In the genomic region with DNA sequence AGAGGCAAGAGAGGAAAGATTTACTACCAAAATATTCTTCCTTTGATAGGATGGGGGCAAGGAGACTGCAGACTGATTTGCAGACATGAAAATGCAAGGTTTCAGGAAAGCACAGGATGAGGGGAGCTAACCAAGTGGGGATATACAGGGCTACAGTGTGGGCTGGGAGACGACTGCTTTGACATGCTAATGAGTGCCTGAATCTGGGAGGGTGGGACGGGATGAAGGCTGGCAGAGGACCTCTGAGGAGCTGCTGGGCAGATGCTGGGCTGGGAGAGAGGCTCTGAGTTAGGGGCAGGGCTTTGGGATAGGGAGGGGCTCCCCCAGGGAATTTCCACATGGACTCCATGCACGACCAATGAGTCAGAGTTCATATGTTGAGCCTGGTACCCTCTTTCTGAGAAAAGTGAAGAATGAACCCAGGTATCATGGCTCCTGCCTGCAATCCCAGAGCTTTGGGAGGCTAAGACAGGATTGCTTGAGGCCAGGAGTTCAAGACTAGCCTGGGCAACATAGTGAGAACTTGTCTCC, we compare ENCODE assay signal across 33 cellular contexts. TPM values are rescaled to one million over a fixed set of nuclear protein-coding genes. Genes with fewer than 3 reads are reported as not detected.
"Had no signal": no experiment of that assay in that cellular context is flagged by ENCODE, and none has a peak within 500 bp of the region (broad histone marks: within the 10 kb centered on the region; RNA-seq: fewer than 3 reads in every experiment).

No MANE protein-coding gene starts in this region.

- H3K9me3 ChIP-seq: gastrocnemius medialis, neutrophil, ovary, prostate gland, sigmoid colon, upper lobe of right lung had no signal

- H3K9me3 Mint-ChIP-seq: activated CD4-positive, alpha-beta memory T cell treated with anti-CD3 and anti-CD28 coated beads, Interleukin-2, amount 10 ng/mL, durations not matched to agents 7 days and 5 days; activated CD4-positive, alpha-beta T cell treated with anti-CD3 and anti-CD28 coated beads, Interleukin-2, amount 10 ng/mL, durations not matched to agents 7 days and 5 days; activated naive CD4-positive, alpha-beta T cell treated with anti-CD3 and anti-CD28 coated beads, Interleukin-2, amount 10 ng/mL, durations not matched to agents 7 days and 5 days; activated naive CD8-positive, alpha-beta T cell treated with anti-CD3 and anti-CD28 coated beads, Interleukin-2, amount 10 ng/mL, durations not matched to agents 7 days and 5 days; activated T-cell treated with anti-CD3 and anti-CD28 coated beads, Interleukin-2, amount 50 U/mL, for 24 hours; effector memory CD8-positive, alpha-beta T cell; mesothelial cell of epicardium; nephron progenitor cell; stimulated activated effector memory CD8-positive, alpha-beta T cell treated with anti-CD3 and anti-CD28 coated beads, Interleukin-12 subunit alpha, Interleukin-12 subunit beta, amount 100 ng/mL, for 72 hours; stimulated activated naive CD8-positive, alpha-beta T cell treated with anti-CD3 and anti-CD28 coated beads, Interleukin-15, Interleukin-2, amounts not matched to agents 100 ng/mL and 50 ng/mL, for 24 hours had no signal

- H3K4me1 Mint-ChIP-seq: activated CD4-positive, alpha-beta memory T cell treated with anti-CD3 and anti-CD28 coated beads, Interleukin-2, amount 10 ng/mL, durations not matched to agents 7 days and 5 days; activated CD4-positive, alpha-beta T cell treated with anti-CD3 and anti-CD28 coated beads, Interleukin-2, amount 10 ng/mL, durations not matched to agents 7 days and 5 days; activated naive CD4-positive, alpha-beta T cell treated with anti-CD3 and anti-CD28 coated beads, Interleukin-2, amount 10 ng/mL, durations not matched to agents 7 days and 5 days; activated naive CD8-positive, alpha-beta T cell treated with anti-CD3 and anti-CD28 coated beads, Interleukin-2, amount 10 ng/mL, durations not matched to agents 7 days and 5 days; mesothelial cell of epicardium had no signal

- H2AFZ ChIP-seq: hepatocyte had no signal

- H3K36me3 Mint-ChIP-seq: activated naive CD4-positive, alpha-beta T cell treated with anti-CD3 and anti-CD28 coated beads, Interleukin-2, amount 10 ng/mL, durations not matched to agents 7 days and 5 days; activated naive CD8-positive, alpha-beta T cell treated with anti-CD3 and anti-CD28 coated beads, Interleukin-2, amount 10 ng/mL, durations not matched to agents 7 days and 5 days; mesothelial cell of epicardium; stimulated activated effector memory CD8-positive, alpha-beta T cell treated with anti-CD3 and anti-CD28 coated beads, Interleukin-12 subunit alpha, Interleukin-12 subunit beta, amount 100 ng/mL, for 72 hours had no signal

- H3K4me3 ChIP-seq: coronary artery, gastrocnemius medialis, hepatocyte, ovary, prostate gland, sigmoid colon, upper lobe of right lung had no signal

- H3K4me3 Mint-ChIP-seq: activated CD4-positive, alpha-beta memory T cell treated with anti-CD3 and anti-CD28 coated beads, Interleukin-2, amount 10 ng/mL, durations not matched to agents 7 days and 5 days; activated CD4-positive, alpha-beta T cell treated with anti-CD3 and anti-CD28 coated beads, Interleukin-2, amount 10 ng/mL, durations not matched to agents 7 days and 5 days; activated naive CD4-positive, alpha-beta T cell treated with anti-CD3 and anti-CD28 coated beads, Interleukin-2, amount 10 ng/mL, durations not matched to agents 7 days and 5 days; activated naive CD8-positive, alpha-beta T cell treated with anti-CD3 and anti-CD28 coated beads, Interleukin-2, amount 10 ng/mL, durations not matched to agents 7 days and 5 days; activated T-cell treated with anti-CD3 and anti-CD28 coated beads, Interleukin-2, amount 50 U/mL, for 24 hours; effector memory CD8-positive, alpha-beta T cell; mesothelial cell of epicardium; naive B cell; nephron progenitor cell; stimulated activated effector memory CD8-positive, alpha-beta T cell treated with anti-CD3 and anti-CD28 coated beads, Interleukin-12 subunit alpha, Interleukin-12 subunit beta, amount 100 ng/mL, for 72 hours; stimulated activated naive CD8-positive, alpha-beta T cell treated with anti-CD3 and anti-CD28 coated beads, Interleukin-15, Interleukin-2, amounts not matched to agents 100 ng/mL and 50 ng/mL, for 24 hours had no signal

- H3K4me1 ChIP-seq: gastrocnemius medialis, upper lobe of right lung had no signal

- DNase-seq: activated CD4-positive, alpha-beta memory T cell treated with anti-CD3 and anti-CD28 coated beads, Interleukin-2, amount 10 ng/mL, durations not matched to agents 7 days and 5 days; activated CD4-positive, alpha-beta T cell treated with anti-CD3 and anti-CD28 coated beads for 1 hour; activated CD4-positive, alpha-beta T cell treated with anti-CD3 and anti-CD28 coated beads, Interleukin-2, amount 10 ng/mL, durations not matched to agents 7 days and 5 days; activated CD8-positive, alpha-beta memory T cell treated with anti-CD3 and anti-CD28 coated beads, Interleukin-2, amount 50 U/mL, for 48 hours; activated gamma-delta T cell; activated naive CD4-positive, alpha-beta T cell treated with anti-CD3 and anti-CD28 coated beads, Interleukin-2, amount 10 ng/mL, durations not matched to agents 7 days and 5 days; activated naive CD8-positive, alpha-beta T cell treated with anti-CD3 and anti-CD28 coated beads, Interleukin-2, amount 10 ng/mL, durations not matched to agents 7 days and 5 days; activated T-cell treated with anti-CD3 and anti-CD28 coated beads, Interleukin-2, amount 50 U/mL, for 24 hours; brain microvascular endothelial cell; effector memory CD8-positive, alpha-beta T cell; erythroblast; gastrocnemius medialis; naive B cell; nephron progenitor cell; ovary; retina; sigmoid colon; small intestine; stimulated activated CD4-positive, alpha-beta T cell treated with anti-CD3 and anti-CD28 coated beads, Interleukin-4, amount 100 ng/mL, for 24 hours; T-helper 9 cell; upper lobe of right lung; WERI-Rb-1 had no signal

- H3K27ac Mint-ChIP-seq: activated CD4-positive, alpha-beta memory T cell treated with anti-CD3 and anti-CD28 coated beads, Interleukin-2, amount 10 ng/mL, durations not matched to agents 7 days and 5 days; activated CD4-positive, alpha-beta T cell treated with anti-CD3 and anti-CD28 coated beads, Interleukin-2, amount 10 ng/mL, durations not matched to agents 7 days and 5 days; activated naive CD4-positive, alpha-beta T cell treated with anti-CD3 and anti-CD28 coated beads, Interleukin-2, amount 10 ng/mL, durations not matched to agents 7 days and 5 days; activated naive CD8-positive, alpha-beta T cell treated with anti-CD3 and anti-CD28 coated beads, Interleukin-2, amount 10 ng/mL, durations not matched to agents 7 days and 5 days; activated T-cell treated with anti-CD3 and anti-CD28 coated beads, Interleukin-2, amount 50 U/mL, for 24 hours; effector memory CD8-positive, alpha-beta T cell; mesothelial cell of epicardium; nephron progenitor cell; stimulated activated effector memory CD8-positive, alpha-beta T cell treated with anti-CD3 and anti-CD28 coated beads, Interleukin-12 subunit alpha, Interleukin-12 subunit beta, amount 100 ng/mL, for 72 hours; stimulated activated naive CD8-positive, alpha-beta T cell treated with anti-CD3 and anti-CD28 coated beads, Interleukin-15, Interleukin-2, amounts not matched to agents 100 ng/mL and 50 ng/mL, for 24 hours had no signal

- ATAC-seq: effector memory CD8-positive, alpha-beta T cell; gastrocnemius medialis; stimulated activated effector memory CD8-positive, alpha-beta T cell treated with anti-CD3 and anti-CD28 coated beads, Interleukin-12 subunit alpha, Interleukin-12 subunit beta, amount 100 ng/mL, for 72 hours; upper lobe of right lung had no signal

- H3K4me2 ChIP-seq: hepatocyte had no signal

- H3K27ac ChIP-seq: brain microvascular endothelial cell, coronary artery, gastrocnemius medialis, hepatocyte, neutrophil, ovary, prostate gland, sigmoid colon, upper lobe of right lung, WERI-Rb-1 had no signal

- H3K79me2 ChIP-seq: hepatocyte had no signal

- H3K27me3 ChIP-seq: brain microvascular endothelial cell, ovary had no signal

- H3K36me3 ChIP-seq: brain microvascular endothelial cell, gastrocnemius medialis, neutrophil, ovary, prostate gland, sigmoid colon, upper lobe of right lung, WERI-Rb-1 had no signal

RNA-seq across cellular contexts. Expression of a gene that starts 4.9 kb away (rescaled TPM):
- total RNA-seq: activated CD4-positive, alpha-beta memory T cell treated with anti-CD3 and anti-CD28 coated beads, Interleukin-2, amount 10 ng/mL, durations not matched to agents 7 days and 5 days; activated CD4-positive, alpha-beta T cell treated with anti-CD3 and anti-CD28 coated beads, Interleukin-2, amount 10 ng/mL, durations not matched to agents 7 days and 5 days; activated naive CD8-positive, alpha-beta T cell treated with anti-CD3 and anti-CD28 coated beads, Interleukin-2, amount 10 ng/mL, durations not matched to agents 7 days and 5 days; cardiac septum; gastrocnemius medialis; kidney epithelial cell; lower leg skin; mesothelial cell of epicardium; subcutaneous adipose tissue; upper lobe of right lung had no signal
- polyA plus RNA-seq: ovary had no signal
